Comparison of ENCODE assay signal across 14 cellular contexts in the genomic region with DNA sequence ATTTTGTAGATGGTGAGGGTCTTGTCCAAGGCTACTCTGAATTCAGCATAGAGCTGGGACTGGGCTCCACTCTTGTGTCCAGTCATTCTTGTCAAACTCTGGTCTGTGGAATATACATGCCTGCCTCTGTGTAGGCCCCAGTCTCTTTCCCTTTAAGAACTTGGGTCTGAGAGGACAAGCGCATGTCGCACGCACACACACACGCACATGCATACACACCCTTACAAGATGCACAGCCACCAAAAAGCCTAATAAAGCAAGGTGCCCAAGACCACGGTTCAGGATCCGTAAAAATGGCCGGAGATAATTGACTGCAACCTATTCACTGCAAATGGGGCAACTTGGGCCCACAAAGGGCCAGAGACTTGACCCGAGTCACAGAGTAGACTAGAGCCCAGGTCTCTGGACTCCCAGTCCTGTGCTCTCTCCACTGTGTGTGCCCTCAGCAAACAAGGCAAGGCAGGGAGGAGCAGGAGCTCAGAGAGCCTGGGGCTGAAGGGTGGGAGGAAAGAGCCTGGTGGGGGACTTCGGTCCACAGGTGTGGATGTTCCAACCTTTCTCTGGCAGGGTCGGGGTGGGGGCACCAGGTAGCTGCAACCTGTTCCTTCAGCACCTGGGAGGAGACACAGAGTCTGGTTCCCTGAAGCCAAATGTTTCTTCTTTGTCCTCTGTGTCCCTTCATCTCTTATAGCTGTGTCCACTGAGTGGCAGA. TPM values are rescaled to one million over a fixed set of nuclear protein-coding genes. Genes with fewer than 3 reads are reported as not detected.
DNase-seq lines count a peak whose midpoint lies in the region; ATAC-seq, FAIRE-seq and TF ChIP-seq lines count a peak whose summit lies in the region.
"Had no signal": no experiment of that assay in that cellular context is flagged by ENCODE, and none has a peak within 500 bp of the region (broad histone marks: within the 10 kb centered on the region; RNA-seq: fewer than 3 reads in every experiment).

No MANE protein-coding gene starts in this region.

- H3K27me3 ChIP-seq in HUES48 (ENCODE audit: control insufficient read depth, insufficient read depth, low read length) (peaks cover 39% of the 10 kb centered on the region), ovary (no peaks in the 10 kb centered on the region)

- H3K4me1 Mint-ChIP-seq in CD14-positive monocyte (peaks cover 6% of the 10 kb centered on the region), nephron (no peaks in the 10 kb centered on the region)
- H3K4me1 Mint-ChIP-seq in effector memory CD8-positive, alpha-beta T cell (ENCODE audit: low read depth in 2 of 2) = peaks cover 4 to 12% of the 10 kb centered on the region in 2 donors

- FAIRE-seq in H54 (lab: Jason Lieb, UNC) = no peak

- no peak for ATAC-seq in effector memory CD8-positive, alpha-beta T cell (replicated peaks)
- no peak for ATAC-seq in GM19351 (IDR thresholded peaks at IDR 0.05; ENCODE audit: unreplicated experiment)

- H3K9ac ChIP-seq in HUES48 (ENCODE audit: low read depth, low read length) = no peak overlapping the region

- intact Hi-C loops in CD14-positive monocyte (cut with micrococcal nuclease) = no loop called here
- intact Hi-C loops in ovary (cut with DNase I) = no loop called here

- H3K27me3 Mint-ChIP-seq in CD14-positive monocyte (ENCODE audit: low read depth in 3 of 3) = peaks cover 46 to 61% (median 57%) of the 10 kb centered on the region in 3 donors
- peaks cover 48 to 95% of the 10 kb centered on the region in 2 donors for H3K27me3 Mint-ChIP-seq in effector memory CD8-positive, alpha-beta T cell
- peaks cover 88% of the 10 kb centered on the region for H3K27me3 Mint-ChIP-seq in nephron (ENCODE audit: low read depth)

- 95 to 96% (median 96%) methylated on average over 10 of the region's 10 CpGs for whole genome bisulfite sequencing in ovary, 3 donors

- TF ChIP-seq CTCF in CD14-positive monocyte (IDR thresholded peaks at IDR 0.05) (no peak), nephron (IDR thresholded peaks at IDR 0.05; ENCODE audit: unreplicated experiment in 3 of 3) (no peak), ovary (IDR thresholded peaks at IDR 0.05) (no peak)

- H3K9me3 ChIP-seq in HUES48 (ENCODE audit: control insufficient read depth, insufficient read depth, low read length) (no peaks in the 10 kb centered on the region), ovary (no peaks in the 10 kb centered on the region)
- H3K9me3 ChIP-seq: prostate gland had no signal

- no peak overlapping the region for H3K27ac ChIP-seq in HUES48 (ENCODE audit: low read depth, low read length)
- no peak overlapping the region for H3K27ac ChIP-seq in ovary
- H3K27ac ChIP-seq: prostate gland, RWPE1 had no signal

- peak overlapping the region; percentile 41 to 90 for H3K4me3 Mint-ChIP-seq in CD14-positive monocyte
- peak overlapping the region; percentile 60 to 66 for H3K4me3 Mint-ChIP-seq in effector memory CD8-positive, alpha-beta T cell
- peak overlapping the region; percentile 68 to 76 (median 71) for H3K4me3 Mint-ChIP-seq in nephron

- H3K4me1 ChIP-seq in HUES48 (ENCODE audit: control insufficient read depth, insufficient read depth, low read length) (peaks cover 14% of the 10 kb centered on the region), ovary (ENCODE audit: insufficient read depth) (no peaks in the 10 kb centered on the region)

- H3K36me3 ChIP-seq in HUES48 (ENCODE audit: control insufficient read depth, insufficient read depth, low read length) (no peaks in the 10 kb centered on the region), ovary (no peaks in the 10 kb centered on the region)
- H3K36me3 ChIP-seq: prostate gland had no signal

- peak overlapping the region; percentile 70; the same call in 1 of the 2 replicates for H3K4me3 ChIP-seq in HUES48 (ENCODE audit: low read depth, low read length)
- H3K4me3 ChIP-seq in ovary = no peak overlapping the region

- H3K36me3 Mint-ChIP-seq in CD14-positive monocyte (peaks cover 0 to 3% of the 10 kb centered on the region in 2 donors), nephron (ENCODE audit: low read depth) (no peaks in the 10 kb centered on the region)
- H3K36me3 Mint-ChIP-seq in effector memory CD8-positive, alpha-beta T cell (ENCODE audit: insufficient read depth) = no peaks in the 10 kb centered on the region

- no peak for TF ChIP-seq EP300 in ovary (IDR thresholded peaks at IDR 0.05)

- H3K9me3 Mint-ChIP-seq in CD14-positive monocyte (peaks cover 0 to 10% (median 1%) of the 10 kb centered on the region in 7 donors), nephron (no peaks in the 10 kb centered on the region)
- H3K9me3 Mint-ChIP-seq in effector memory CD8-positive, alpha-beta T cell = no peaks in the 10 kb centered on the region

- DNase-seq in CD14-positive monocyte (ENCODE audit: low spot score) = no peak
- DNase-seq in effector memory CD8-positive, alpha-beta T cell = no peak
- no peak for DNase-seq in dedifferentiated amniotic fluid mesenchymal stem cell (ENCODE audit: extremely low spot score)
- no peak for DNase-seq in ovary
- DNase-seq in H54 (ENCODE audit: insufficient read length, low spot score) = no peak
- DNase-seq: Kasumi-1, NCI-H187, NCI-H748 treated with DMSO at 0.1 percent for 48 hours had no signal

- H3K27ac Mint-ChIP-seq in CD14-positive monocyte (no peak overlapping the region), nephron (no peak overlapping the region)
- H3K27ac Mint-ChIP-seq in effector memory CD8-positive, alpha-beta T cell = no peak overlapping the region

- no peak for TF ChIP-seq POLR2A in ovary (IDR thresholded peaks at IDR 0.05)
- no peak for TF ChIP-seq POLR2A in H54 (IDR thresholded peaks at IDR 0.05; ENCODE audit: low read depth, low read length)

RNA-seq across cellular contexts. Expression of gene PAQR5, which starts 0.9 kb away (rescaled TPM):
- polyA plus RNA-seq in CD14-positive monocyte = not detected
- 1 to 10 TPM in 1 of 7 donors, under 1 TPM in 6; 0.12 to 1.7 (median 0.66) TPM for total RNA-seq in ovary
- polyA plus RNA-seq in ovary = 1 to 10 TPM in 1 of 2 donors, under 1 TPM in 1; 0.48 to 2.4 TPM
- total RNA-seq: dermis blood vessel endothelial cell had no signal
